In genomic region chr11:72678524-72678923, GRCh38 we compare ENCODE assay signal across 16 cellular contexts.
"Had no signal": no experiment of that assay in that cellular context is flagged by ENCODE, and none has a peak within 500 bp of the region (broad histone marks: within the 10 kb centered on the region; RNA-seq: fewer than 3 reads in every experiment).

No MANE protein-coding gene starts in this region.

- ATAC-seq: esophagus mucosa; heart right ventricle; left lobe of liver; mucosa of descending colon; naive thymus-derived CD8-positive, alpha-beta T cell; psoas muscle had no signal

- H3K4me1 ChIP-seq: psoas muscle had no signal

- H3K36me3 ChIP-seq: sigmoid colon had no signal

- H3K9me3 ChIP-seq: heart right ventricle, mucosa of descending colon, psoas muscle, sigmoid colon had no signal

- H3K27ac ChIP-seq: heart right ventricle, psoas muscle, sigmoid colon, skin epidermis had no signal

- H3K4me3 ChIP-seq: heart right ventricle, mucosa of descending colon, psoas muscle, sigmoid colon, skin epidermis had no signal

- DNase-seq: cortex of kidney; effector memory CD4-positive, alpha-beta T cell; heart right ventricle; mammary epithelial cell; mucosa of descending colon; naive thymus-derived CD8-positive, alpha-beta T cell; occipital lobe; psoas muscle; sigmoid colon; stimulated activated CD4-positive, alpha-beta T cell treated with anti-CD3 and anti-CD28 coated beads, Interleukin-2, amount 100 ng/mL, for 24 hours; stimulated activated CD4-positive, alpha-beta T cell treated with anti-CD3 and anti-CD28 coated beads, Interleukin-4, amount 100 ng/mL, for 4 hours; stimulated activated naive CD4-positive, alpha-beta T cell treated with Interleukin-2 at 50 U/mL for 16 hours; trophoblast cell had no signal
